8 cellular contexts compared by ENCODE assay signal in the genomic region with DNA sequence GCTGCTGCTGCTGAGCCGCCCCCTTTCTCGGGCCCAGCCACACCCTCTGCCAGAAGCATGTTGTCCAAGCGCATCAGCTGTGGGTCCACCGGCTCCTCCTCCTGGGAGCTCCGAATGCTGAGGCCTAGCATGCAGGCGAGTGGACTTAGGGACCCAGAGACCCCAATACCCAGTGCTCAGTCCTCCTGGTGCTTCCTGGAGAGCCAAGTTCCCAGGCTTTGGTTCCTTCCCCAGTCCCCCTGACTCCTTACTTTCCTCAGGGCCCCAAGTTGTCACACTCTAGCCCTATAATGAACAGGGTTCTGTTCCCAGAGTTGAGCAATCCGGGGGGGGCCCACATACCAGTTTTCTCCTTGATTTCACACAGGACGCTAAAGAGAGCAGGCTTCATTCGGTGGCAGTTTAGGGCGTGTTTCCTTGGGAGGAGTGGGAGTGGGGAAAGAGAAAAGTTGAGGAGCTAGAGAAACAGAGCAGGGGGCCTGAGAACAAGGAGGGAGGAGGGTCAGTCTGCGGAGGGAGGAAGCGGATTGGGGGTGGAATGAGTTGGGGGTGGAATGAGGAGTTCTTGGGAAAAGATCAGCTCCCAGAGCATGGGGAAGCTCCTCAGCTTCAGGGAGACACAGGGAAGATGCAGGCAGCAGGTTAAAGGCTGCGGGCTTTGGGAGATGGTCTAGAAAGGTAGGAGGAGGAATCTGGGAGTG. TPM values are rescaled to one million over a fixed set of nuclear protein-coding genes. Genes with fewer than 3 reads are reported as not detected.
DNase-seq lines count a peak whose midpoint lies in the region; ATAC-seq and TF ChIP-seq lines count a peak whose summit lies in the region.

No MANE protein-coding gene starts in this region.

- peaks cover 48 to 60% of the 10 kb centered on the region in 2 donors for H3K36me3 Mint-ChIP-seq in CD14-positive monocyte
- peaks cover 65% of the 10 kb centered on the region for H3K36me3 Mint-ChIP-seq in effector memory CD8-positive, alpha-beta T cell (ENCODE audit: insufficient read depth)
- H3K36me3 Mint-ChIP-seq in neural crest cell (ENCODE audit: low read depth): peaks cover 11% of the 10 kb centered on the region

- ATAC-seq in effector memory CD8-positive, alpha-beta T cell (replicated peaks): no peak

- peak overlapping the region; percentile 88 for H3K27ac ChIP-seq in OCI-LY1 (ENCODE audit: low read depth, low read length, poor library complexity, severe bottlenecking)

- no peaks in the 10 kb centered on the region for H3K79me2 ChIP-seq in OCI-LY1 (ENCODE audit: insufficient read depth, low read length)

- H3K9ac ChIP-seq in OCI-LY1 (ENCODE audit: low read length): peak overlapping the region; percentile 86

- H3F3A ChIP-seq in OCI-LY1 (ENCODE audit: insufficient read depth, low read length): 0 out of 2 replicates have a peak, but pooled peaks cover 3% of the 10 kb centered on the region

- H3K9me3 Mint-ChIP-seq in CD14-positive monocyte: no peaks in the 10 kb centered on the region
- H3K9me3 Mint-ChIP-seq in effector memory CD8-positive, alpha-beta T cell: no peaks in the 10 kb centered on the region
- no peaks in the 10 kb centered on the region for H3K9me3 Mint-ChIP-seq in neural crest cell

- no peak overlapping the region for H2AFZ ChIP-seq in OCI-LY1 (ENCODE audit: low read length)

- no peaks in the 10 kb centered on the region for H3K27me3 ChIP-seq in OCI-LY1 (ENCODE audit: insufficient read depth, low read length)

- H4K20me1 ChIP-seq in OCI-LY1 (ENCODE audit: insufficient read depth, low read length): no peaks in the 10 kb centered on the region

- intact Hi-C loops in CD14-positive monocyte (cut with micrococcal nuclease): no loop called here

- H3K9me3 ChIP-seq in OCI-LY1 (ENCODE audit: low read length): no peaks in the 10 kb centered on the region

- H3K36me3 ChIP-seq in OCI-LY1 (ENCODE audit: insufficient read depth, low read length): peaks cover 28% of the 10 kb centered on the region; the same call in 1 of the 2 replicates

- no peak for DNase-seq in CD14-positive monocyte (ENCODE audit: low spot score)
- DNase-seq in effector memory CD8-positive, alpha-beta T cell: no peak
- DNase-seq in neural crest cell (ENCODE audit: low read depth, low spot score): no peak
- no peak for DNase-seq in occipital lobe (lab: John Stamatoyannopoulos, UW)
- DNase-seq in GM19238 (ENCODE audit: insufficient read length, low spot score): no peak
- DNase-seq in NCI-H524 treated with DMSO at 0.1 percent for 48 hours (lab: John Stamatoyannopoulos, UW): no peak
- no peak for DNase-seq in A172 (ENCODE audit: low spot score)

- TF ChIP-seq CTCF in CD14-positive monocyte (IDR thresholded peaks at IDR 0.05): no peak
- no peak for TF ChIP-seq CTCF in OCI-LY1 (IDR thresholded peaks at IDR 0.05; ENCODE audit: low read length)
- no peak for TF ChIP-seq CTCF in neural crest cell (conservative IDR thresholded peaks at IDR 0.05)

- H3K9me2 ChIP-seq in OCI-LY1 (ENCODE audit: low read depth, low read length): no peaks in the 10 kb centered on the region

- peak overlapping the region; percentile 94 to 98 for H3K4me3 Mint-ChIP-seq in CD14-positive monocyte
- peak overlapping the region; percentile 95 to 99 for H3K4me3 Mint-ChIP-seq in effector memory CD8-positive, alpha-beta T cell
- peak overlapping the region; percentile 92 for H3K4me3 Mint-ChIP-seq in neural crest cell

- H3K27ac Mint-ChIP-seq in CD14-positive monocyte (peak overlapping the region; percentile 85 to 97 (median 93)), neural crest cell (ENCODE audit: unreplicated experiment) (peak overlapping the region; percentile 97)
- H3K27ac Mint-ChIP-seq in effector memory CD8-positive, alpha-beta T cell: peak overlapping the region; percentile 96 to 98

- H3K4me3 ChIP-seq in OCI-LY1 (ENCODE audit: low read depth, low read length, poor library complexity, severe bottlenecking): peak overlapping the region; percentile 73

- peaks cover 41% of the 10 kb centered on the region for H3K4me1 ChIP-seq in OCI-LY1 (ENCODE audit: insufficient read depth, low read length, severe bottlenecking)

- H3K27me3 Mint-ChIP-seq in CD14-positive monocyte (ENCODE audit: low read depth in 3 of 3): peaks cover 0 to 2% (median 1%) of the 10 kb centered on the region in 3 donors
- H3K27me3 Mint-ChIP-seq in effector memory CD8-positive, alpha-beta T cell: no peaks in the 10 kb centered on the region
- no peaks in the 10 kb centered on the region for H3K27me3 Mint-ChIP-seq in neural crest cell (ENCODE audit: low read depth)

- H3K4me2 ChIP-seq in OCI-LY1 (ENCODE audit: low read length): peak overlapping the region; percentile 86

- H3K4me1 Mint-ChIP-seq in CD14-positive monocyte (peaks cover 61% of the 10 kb centered on the region), neural crest cell (peaks cover 61% of the 10 kb centered on the region)
- H3K4me1 Mint-ChIP-seq in effector memory CD8-positive, alpha-beta T cell (ENCODE audit: low read depth in 2 of 2): peaks cover 57 to 62% of the 10 kb centered on the region in 2 donors

RNA-seq across cellular contexts. Expression of a gene that starts 1.5 kb away (rescaled TPM):
- polyA plus RNA-seq in CD14-positive monocyte: 1 to 10 TPM; 1.9 to 4.0 TPM
- total RNA-seq in neural crest cell: 205 and 206 TPM in 2 replicates
- total RNA-seq in occipital lobe: 18.1 TPM
- total RNA-seq in A172 (2014; rRNA removed; shearing (Covaris generic)): 18.1 and 21.4 TPM in 2 replicates

RNA-seq across cellular contexts. Expression of a gene that starts 3.9 kb away (rescaled TPM):
- 100 to 1,000 TPM in 1 of 2 donors, 10 to 100 TPM in 1; 86.1 to 101 TPM for polyA plus RNA-seq in CD14-positive monocyte
- 7.3 and 8.0 TPM in 2 replicates for total RNA-seq in neural crest cell
- 0.78 TPM for total RNA-seq in occipital lobe
- 3.1 and 3.4 TPM in 2 replicates for total RNA-seq in A172 (2014; rRNA removed; shearing (Covaris generic))

RNA-seq across cellular contexts. Expression of a gene that starts 4.5 kb away (rescaled TPM):
- under 1 TPM in 1 of 2 donors, not detected in 1; 0.60 TPM for polyA plus RNA-seq in CD14-positive monocyte
- total RNA-seq in neural crest cell: 25.7 and 26.0 TPM in 2 replicates
- total RNA-seq in occipital lobe: 0.78 TPM
- total RNA-seq in A172 (2014; rRNA removed; shearing (Covaris generic)): 0.60 and 2.2 TPM in 2 replicates

RNA-seq across cellular contexts. Expression of a gene that starts 10.3 kb away (rescaled TPM):
- 100 to 1,000 TPM in 1 of 2 donors, 10 to 100 TPM in 1; 83.5 to 108 TPM for polyA plus RNA-seq in CD14-positive monocyte
- 60.2 and 60.7 TPM in 2 replicates for total RNA-seq in neural crest cell
- 71.7 TPM for total RNA-seq in occipital lobe
- 59.4 and 61.7 TPM in 2 replicates for total RNA-seq in A172 (2014; rRNA removed; shearing (Covaris generic))

RNA-seq across cellular contexts. Expression of a gene that starts 12.6 kb away (rescaled TPM):
- 10 to 100 TPM in 1 of 2 donors, 1 to 10 TPM in 1; 9.9 to 11.3 TPM for polyA plus RNA-seq in CD14-positive monocyte
- total RNA-seq in neural crest cell (88.9 and 92.9 TPM in 2 replicates), occipital lobe (13.6 TPM)
- 29.6 and 36.2 TPM in 2 replicates for total RNA-seq in A172 (2014; rRNA removed; shearing (Covaris generic))
